8 cellular contexts compared by ENCODE assay signal in the genomic region with DNA sequence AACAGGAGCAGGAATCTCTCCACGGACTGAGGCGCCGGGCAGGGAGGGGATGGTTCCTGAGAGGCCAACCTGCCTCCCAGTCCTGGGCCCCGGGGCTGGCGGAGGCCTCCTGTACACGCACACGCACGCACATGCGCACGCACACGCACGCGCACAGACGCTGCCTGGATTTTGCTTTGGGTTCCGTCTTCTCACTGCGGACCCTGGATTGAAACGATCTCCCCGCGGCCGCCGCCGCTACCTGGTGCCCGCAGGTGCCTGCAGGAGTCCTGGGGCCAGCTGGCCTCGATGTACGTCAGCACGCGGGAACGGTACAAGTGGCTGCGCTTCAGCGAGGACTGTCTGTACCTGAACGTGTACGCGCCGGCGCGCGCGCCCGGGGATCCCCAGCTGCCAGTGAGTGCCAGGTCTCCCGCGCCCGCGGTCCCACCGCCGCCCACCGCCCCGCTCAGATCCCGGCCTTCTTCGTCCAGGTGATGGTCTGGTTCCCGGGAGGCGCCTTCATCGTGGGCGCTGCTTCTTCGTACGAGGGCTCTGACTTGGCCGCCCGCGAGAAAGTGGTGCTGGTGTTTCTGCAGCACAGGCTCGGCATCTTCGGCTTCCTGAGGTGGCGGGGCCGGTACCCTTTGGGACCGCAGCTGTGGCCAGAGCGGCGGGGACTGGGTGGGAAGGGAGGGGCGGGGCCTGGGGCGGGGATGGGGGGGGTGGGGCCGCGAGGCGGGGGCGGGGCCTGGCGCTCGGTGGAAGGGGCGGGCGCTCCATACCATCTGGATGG. TPM values are rescaled to one million over a fixed set of nuclear protein-coding genes. Genes with fewer than 3 reads are reported as not detected.
DNase-seq lines count a peak whose midpoint lies in the region; ATAC-seq, FAIRE-seq and TF ChIP-seq lines count a peak whose summit lies in the region.

No MANE protein-coding gene starts in this region.

- H3K27me3 ChIP-seq in BLaER1 (no peaks in the 10 kb centered on the region), brain microvascular endothelial cell (replicated peaks) (no peaks in the 10 kb centered on the region), small intestine (ENCODE audit: control insufficient read depth in 2 of 2, insufficient read depth in 2 of 2, low read length in 2 of 2) (no peaks in the 10 kb centered on the region)

- DNase-seq in HPDE6-E6E7 (ENCODE audit: extremely low spot score) (peak; percentile 52), T-helper 22 cell (ENCODE audit: low read depth) (peak; percentile 40), brain microvascular endothelial cell (no peak), iPS-NIHi7 (ENCODE audit: extremely low spot score) (peak; percentile 91), small intestine (peak; percentile 56)
- no peak for DNase-seq in NK-92 treated with Interleukin-12 subunit alpha and Interleukin-12 subunit beta, amount 100 ng/mL, for 24 hours (lab: John Stamatoyannopoulos, UW)

- no peak for FAIRE-seq in small intestine (lab: Jason Lieb, UNC)

- ATAC-seq in GM21360 (IDR thresholded peaks at IDR 0.05; ENCODE audit: unreplicated experiment): no peak

- H3K4me3 ChIP-seq in BLaER1 (peak overlapping the region; percentile 75), brain microvascular endothelial cell (ENCODE audit: low read depth, low read length) (peak overlapping the region; percentile 54), small intestine (ENCODE audit: low read depth in 1 of 2, low read length in 2 of 2) (peak overlapping the region; percentile 47 to 57)

- H3K9me3 ChIP-seq in BLaER1 (no peaks in the 10 kb centered on the region), small intestine (ENCODE audit: control insufficient read depth, low read depth) (no peaks in the 10 kb centered on the region)

- no peak for TF ChIP-seq CTCF in brain microvascular endothelial cell (IDR thresholded peaks at IDR 0.05; ENCODE audit: low read depth, low read length, missing control alignments)

- peaks cover 8% of the 10 kb centered on the region; the same call in 1 of the 2 replicates for H4K20me1 ChIP-seq in BLaER1

- in situ Hi-C loops in brain microvascular endothelial cell (cut with HindIII; ENCODE audit: low pct_ligation_motif_present, low sequenced_read_pairs): no loop called here

- H3K4me2 ChIP-seq in BLaER1: peak overlapping the region; percentile 98

- H3K36me3 ChIP-seq in BLaER1 (no peaks in the 10 kb centered on the region), brain microvascular endothelial cell (replicated peaks) (no peaks in the 10 kb centered on the region), small intestine (ENCODE audit: control insufficient read depth in 2 of 2, insufficient read depth in 2 of 2, low read length in 2 of 2) (no peaks in the 10 kb centered on the region)

- 1 to 3% (median 3%) methylated on average over 59 to 73 of the region's 75 CpGs for WGBS in small intestine, 3 donors

- H3K4me1 ChIP-seq in BLaER1: peaks cover 51% of the 10 kb centered on the region
- H3K4me1 ChIP-seq in small intestine (ENCODE audit: control insufficient read depth in 2 of 2, insufficient read depth in 1 of 2, low read depth in 1 of 2, low read length in 1 of 2): no peaks in the 10 kb centered on the region

- H3K27ac ChIP-seq in BLaER1 (peak overlapping the region; percentile 73), brain microvascular endothelial cell (no peak overlapping the region), small intestine (ENCODE audit: low read depth in 1 of 2, low read length in 1 of 2) (peak overlapping the region in 1 of 2 donors; percentile 53)

- H3K9ac ChIP-seq in BLaER1: peak overlapping the region; percentile 77

RNA-seq across cellular contexts. Expression of a gene that starts 12.2 kb away (rescaled TPM):
- 10 to 100 TPM in 1 of 3 donors, 1 to 10 TPM in 2; 4.8 to 15.9 (median 5.1) TPM for polyA plus RNA-seq in small intestine

RNA-seq across cellular contexts. Expression of a gene that starts 28.4 kb away (rescaled TPM):
- 10 to 100 TPM in 1 of 3 donors, 1 to 10 TPM in 2; 5.4 to 13.4 (median 8.1) TPM for polyA plus RNA-seq in small intestine

RNA-seq across cellular contexts. Expression of a gene that starts 39.5 kb away (rescaled TPM):
- polyA plus RNA-seq in small intestine: 10 to 100 TPM; 14.6 to 36.0 (median 28.1) TPM

Comparison
In these comparisons a context has a peak if more than half of its experiments do, and no peak if none do; other contexts are left out.
1. DNase-seq: peak in HPDE6-E6E7 (single experiment), T-helper 22 cell (single experiment), iPS-NIHi7 (single experiment) and small intestine (single experiment); none in brain microvascular endothelial cell (single experiment) and NK-92 treated with Interleukin-12 subunit alpha and Interleukin-12 subunit beta, amount 100 ng/mL, for 24 hours (single experiment).
2. Peak in every context shown above with its lines, with median percentiles within 50 percentile points of each other: H3K4me3 ChIP-seq.